ENCODE assay signal across 14 cellular contexts in genomic region chr3:46954178-46954577, GRCh38. TPM values are rescaled to one million over a fixed set of nuclear protein-coding genes. Genes with fewer than 3 reads are reported as not detected.
DNase-seq lines count a peak whose midpoint lies in the region; ATAC-seq and TF ChIP-seq lines count a peak whose summit lies in the region.
"Had no signal": no experiment of that assay in that cellular context is flagged by ENCODE, and none has a peak within 500 bp of the region (broad histone marks: within the 10 kb centered on the region; RNA-seq: fewer than 3 reads in every experiment).

No MANE protein-coding gene starts in this region.

- H3K4me1 ChIP-seq in SK-N-SH (ENCODE audit: control insufficient read depth in 1 of 2, insufficient read depth in 2 of 2, low read depth in 1 of 2, low read length in 1 of 2): peaks cover 2 to 50% of the 10 kb centered on the region in 2 experiments; a peak in 2 of 4 replicates
- peaks cover 96% of the 10 kb centered on the region for H3K4me1 ChIP-seq in Karpas-422 (ENCODE audit: low read length)
- peaks cover 69% of the 10 kb centered on the region for H3K4me1 ChIP-seq in psoas muscle
- H3K4me1 ChIP-seq in transverse colon: peaks cover 52 to 87% (median 61%) of the 10 kb centered on the region in 4 donors

- TF ChIP-seq POLR2A in transverse colon (IDR thresholded peaks at IDR 0.05): no peak

- H3K4me3 ChIP-seq in SK-N-SH (ENCODE audit: low read depth in 2 of 2, low read length in 1 of 2) (no peak overlapping the region), Karpas-422 (ENCODE audit: low read length) (peak overlapping the region; percentile 33; the same call in 1 of the 2 replicates), psoas muscle (no peak overlapping the region), transverse colon (no peak overlapping the region)
- H3K4me3 ChIP-seq: breast epithelium, K562, ovary, thoracic aorta had no signal

- H2AFZ ChIP-seq in SK-N-SH (ENCODE audit: low read depth): no peak overlapping the region
- H2AFZ ChIP-seq in Karpas-422 (ENCODE audit: low read length): no peak overlapping the region

- CTCF ChIA-PET in SK-N-SH (lab: Yijun Ruan, JAX): interaction anchor here (1.9 kb wide), 1 partner anchor 31 kb away, joined by 6 read pairs; no protein-coding TSS in a partner anchor

- peaks cover 86% of the 10 kb centered on the region for H3K4me1 Mint-ChIP-seq in central memory CD8-positive, alpha-beta T cell

- no peak for TF ChIP-seq RAD21 in SK-N-SH (IDR thresholded peaks at IDR 0.05; ENCODE audit: low read length)

- peak overlapping the region; percentile 6 for H3K27ac Mint-ChIP-seq in central memory CD8-positive, alpha-beta T cell (ENCODE audit: low read depth)

- peaks cover 95% of the 10 kb centered on the region for H4K20me1 ChIP-seq in SK-N-SH (ENCODE audit: insufficient read depth)
- H4K20me1 ChIP-seq in Karpas-422 (ENCODE audit: insufficient read depth, low read depth, low read length): peaks cover 36% of the 10 kb centered on the region

- H3K79me2 ChIP-seq in SK-N-SH (ENCODE audit: insufficient read depth) (peaks cover 98% of the 10 kb centered on the region), Karpas-422 (ENCODE audit: low read length) (peaks cover 98% of the 10 kb centered on the region)

- DNase-seq in SK-N-SH (no peak), Karpas-422 (no peak), psoas muscle (no peak), transverse colon (no peak), NCI-H1694 (lab: John Stamatoyannopoulos, UW) (no peak)
- DNase-seq in central memory CD8-positive, alpha-beta T cell (ENCODE audit: low spot score in 2 of 2): no peak
- DNase-seq: NCI-H446 treated with DMSO at 0.1 percent for 48 hours; ovary; stimulated activated CD4-positive, alpha-beta T cell treated with anti-CD3 and anti-CD28 coated beads, Interleukin-4, amount 100 ng/mL, for 4 hours had no signal

- H3K9me3 ChIP-seq in SK-N-SH (no peaks in the 10 kb centered on the region), Karpas-422 (ENCODE audit: low read length) (no peaks in the 10 kb centered on the region), psoas muscle (no peaks in the 10 kb centered on the region), transverse colon (no peaks in the 10 kb centered on the region)
- H3K9me3 ChIP-seq: breast epithelium, ovary, thoracic aorta had no signal

- peak overlapping the region in 1 of 2 experiments; percentile 23; a peak in 1 of 4 replicates for H3K27ac ChIP-seq in SK-N-SH (ENCODE audit: low read depth in 2 of 2, low read length in 1 of 2)
- peak overlapping the region; percentile 91 for H3K27ac ChIP-seq in Karpas-422 (ENCODE audit: low read length)
- peak overlapping the region; percentile 39 for H3K27ac ChIP-seq in psoas muscle
- H3K27ac ChIP-seq in transverse colon: no peak overlapping the region
- H3K27ac ChIP-seq: ovary, thoracic aorta had no signal

- H3K36me3 ChIP-seq in SK-N-SH (replicated peaks in 1 of 2; ENCODE audit: control insufficient read depth in 1 of 2, insufficient read depth in 2 of 2, low read length in 1 of 2): no peaks in the 10 kb centered on the region
- 0 out of 2 replicates have a peak, but pooled peaks cover 6% of the 10 kb centered on the region for H3K36me3 ChIP-seq in Karpas-422 (ENCODE audit: insufficient read depth, low read length)
- H3K36me3 ChIP-seq in psoas muscle (ENCODE audit: insufficient read depth in 1 of 2, low read depth in 1 of 2): no peaks in the 10 kb centered on the region
- no peaks in the 10 kb centered on the region for H3K36me3 ChIP-seq in transverse colon
- H3K36me3 ChIP-seq: breast epithelium, ovary, thoracic aorta had no signal

- no peak overlapping the region for H3K9ac ChIP-seq in SK-N-SH
- H3K9ac ChIP-seq in Karpas-422 (ENCODE audit: low read length): peak overlapping the region; percentile 65

- no peak overlapping the region for H3K4me2 ChIP-seq in SK-N-SH
- peak overlapping the region; percentile 59 for H3K4me2 ChIP-seq in Karpas-422 (ENCODE audit: low read depth, low read length, poor library complexity, severe bottlenecking)

- no peaks in the 10 kb centered on the region for H3K27me3 Mint-ChIP-seq in central memory CD8-positive, alpha-beta T cell

- no peak for TF ChIP-seq EP300 in SK-N-SH (IDR thresholded peaks at IDR 0.05; ENCODE audit: borderline replicate concordance in 1 of 2, low read depth in 1 of 2, low read length in 1 of 2)
- no peak for TF ChIP-seq EP300 in transverse colon (IDR thresholded peaks at IDR 0.05; ENCODE audit: low read depth)

- H3K27me3 ChIP-seq in SK-N-SH (ENCODE audit: insufficient read depth) (no peaks in the 10 kb centered on the region), Karpas-422 (ENCODE audit: low read length) (no peaks in the 10 kb centered on the region), psoas muscle (ENCODE audit: insufficient read depth in 3 of 3, low read length in 2 of 3) (no peaks in the 10 kb centered on the region), transverse colon (no peaks in the 10 kb centered on the region)
- H3K27me3 ChIP-seq: breast epithelium, ovary had no signal

- peaks cover 9% of the 10 kb centered on the region for H3K36me3 Mint-ChIP-seq in central memory CD8-positive, alpha-beta T cell (ENCODE audit: insufficient read depth)

- H3K9me3 Mint-ChIP-seq in central memory CD8-positive, alpha-beta T cell: no peaks in the 10 kb centered on the region

- H3F3A ChIP-seq in SK-N-SH (replicated peaks; ENCODE audit: insufficient read depth): no peaks in the 10 kb centered on the region

- intact Hi-C loops in psoas muscle (cut with DNase I) (no loop called here), transverse colon (cut with DNase I; ENCODE audit: low total_unique reads) (no loop called here)

- POLR2A ChIA-PET in SK-N-SH (lab: Yijun Ruan, JAX): no interaction called here

- peak overlapping the region; percentile 51 for H3K4me3 Mint-ChIP-seq in central memory CD8-positive, alpha-beta T cell

- ATAC-seq in SK-N-SH treated with all-trans-retinoic acid at 6 μM for 48 hours (0 out of 3 replicates have a peak, but pooled peaks have one; percentile 8), psoas muscle (no peak), GM21423 (IDR thresholded peaks at IDR 0.05; ENCODE audit: unreplicated experiment) (no peak)
- no peak for ATAC-seq in central memory CD8-positive, alpha-beta T cell (replicated peaks; ENCODE audit: extremely low read depth, poor library complexity, severe bottlenecking)
- ATAC-seq: K562 had no signal

- in situ Hi-C loops in transverse colon (cut with MboI; ENCODE audit: low pct_ligation_motif_present in 1 of 4, low pct_unique_long_range_greater_than_20kb in 1 of 4, low sequenced_read_pairs in 3 of 4): no loop called here

- TF ChIP-seq CTCF in SK-N-SH (IDR thresholded peaks at IDR 0.05) (no peak), psoas muscle (IDR thresholded peaks at IDR 0.05) (no peak), transverse colon (IDR thresholded peaks at IDR 0.05) (no peak)

- H3K9me2 ChIP-seq in SK-N-SH (no peaks in the 10 kb centered on the region), Karpas-422 (replicated peaks; ENCODE audit: insufficient read depth, low read length) (no peaks in the 10 kb centered on the region)

- WGBS in SK-N-SH (ENCODE audit: low lambda C conversion rate): 86% methylated on average over 3 of the region's 3 CpGs
- WGBS in psoas muscle, 3 donors: 55 to 76% (median 72%) methylated on average over 3 of the region's 3 CpGs
- 80% methylated on average over 3 of the region's 3 CpGs; no CpG with 5 or more reads in 1 of the 2 donors for WGBS in transverse colon (ENCODE audit: low coverage in 1 of 2), 2 donors

TF ChIP-seq in SK-N-SH treated with all-trans-retinoic acid at 6 μM for 48 hours, 23 proteins besides CTCF, POLR2A, EP300 and RAD21 (continues in another document):
- TF ChIP-seq CSRNP3 (CRISPR knock-in tag; IDR thresholded peaks at IDR 0.05) (no peak), PPARA (CRISPR knock-in tag; IDR thresholded peaks at IDR 0.05; ENCODE audit: borderline replicate concordance) (no peak)

TF ChIP-seq in SK-N-SH, 30 proteins besides CTCF, POLR2A, EP300 and RAD21:
- TF ChIP-seq MAX (IDR thresholded peaks at IDR 0.05; ENCODE audit: low read depth) (no peak), RXRA (IDR thresholded peaks at IDR 0.05; ENCODE audit: borderline replicate concordance, low read depth) (no peak), SIN3A (IDR thresholded peaks at IDR 0.05; ENCODE audit: borderline replicate concordance, low read depth, low read length) (no peak), GABPA (IDR thresholded peaks at IDR 0.05; ENCODE audit: low read depth) (no peak), MXI1 (IDR thresholded peaks at IDR 0.05; ENCODE audit: low read depth, low read length) (no peak), GATA2 (CRISPR knock-in tag; IDR thresholded peaks at IDR 0.05) (no peak)

RNA-seq across cellular contexts. Expression of gene CCDC12, which starts 22.4 kb away (rescaled TPM):
- polyA plus RNA-seq in SK-N-SH (2012; rRNA removed) (53.2 and 105 TPM in 2 replicates), psoas muscle (10 to 100 TPM; 47.0 to 69.8 (median 55.5) TPM)
- polyA plus RNA-seq in SK-N-SH (2012; cell fraction: cytosol; rRNA removed): 68.1 and 147 TPM in 2 replicates
- polyA plus RNA-seq in SK-N-SH (2012; cell fraction: nucleus; rRNA removed): 66.6 and 79.5 TPM in 2 replicates
- 40.2 and 83.5 TPM in 2 replicates for total RNA-seq in Karpas-422 (2014; rRNA removed; shearing (Covaris generic); ENCODE audit: low replicate concordance)
- total RNA-seq in psoas muscle (10 to 100 TPM; 25.1 to 36.4 (median 34.9) TPM), transverse colon (10 to 100 TPM; 50.1 to 72.9 (median 53.0) TPM)

RNA-seq across cellular contexts. Expression of gene NBEAL2, which starts 25.3 kb away (rescaled TPM):
- 15.5 and 20.3 TPM in 2 replicates for polyA plus RNA-seq in SK-N-SH (2012; rRNA removed)
- 2.6 and 5.5 TPM in 2 replicates for polyA plus RNA-seq in SK-N-SH (2012; cell fraction: cytosol; rRNA removed)
- 152 and 177 TPM in 2 replicates for polyA plus RNA-seq in SK-N-SH (2012; cell fraction: nucleus; rRNA removed)
- total RNA-seq in Karpas-422 (2014; rRNA removed; shearing (Covaris generic); ENCODE audit: low replicate concordance): 60.5 and 133 TPM in 2 replicates
- total RNA-seq in psoas muscle: 10 to 100 TPM in 1 of 4 donors, 1 to 10 TPM in 3; 7.3 to 11.2 (median 7.7) TPM
- 10 to 100 TPM in 1 of 3 donors, 1 to 10 TPM in 2; 5.4 to 13.0 (median 6.4) TPM for polyA plus RNA-seq in psoas muscle
- total RNA-seq in transverse colon: 100 to 1,000 TPM in 2 of 4 donors, 10 to 100 TPM in 2; 81.1 to 163 (median 122) TPM

Comparison
In these comparisons a context has a peak if more than half of its experiments do, and no peak if none do; other contexts are left out.
1. H3K27ac ChIP-seq: peak in Karpas-422 (single experiment) and psoas muscle (single experiment); none in transverse colon (0 of 4).